ENCODE assay signal across 2 cellular contexts in genomic region chr2:71856709-71857525, GRCh38.
TF ChIP-seq lines count a peak whose summit lies in the region.

No MANE protein-coding gene starts in this region.

TF ChIP-seq in GM23338, 12 proteins besides CTCF, POLR2A, EP300 and RAD21 (continued from another document):
- peak; percentile 84 for TF ChIP-seq REST (IDR thresholded peaks at IDR 0.05; ENCODE audit: unreplicated experiment)

TF ChIP-seq in SK-N-SH, 30 proteins besides CTCF, POLR2A, EP300 and RAD21 (continued from another document):
- no peak for TF ChIP-seq IRF3 (IDR thresholded peaks at IDR 0.05; ENCODE audit: low read depth, low read length)
